In genomic region chr11:122703541-122704272, GRCh38 we compare ENCODE assay signal across 12 cellular contexts. TPM values are rescaled to one million over a fixed set of nuclear protein-coding genes. Genes with fewer than 3 reads are reported as not detected.
A peak's percentile ranks its signal among the peaks of the same experiment; 100 is the strongest.
DNase-seq lines count a peak whose midpoint lies in the region; ATAC-seq, FAIRE-seq and TF ChIP-seq lines count a peak whose summit lies in the region.
"Had no signal": no experiment of that assay in that cellular context is flagged by ENCODE, and none has a peak within 500 bp of the region (broad histone marks: within the 10 kb centered on the region; RNA-seq: fewer than 3 reads in every experiment).

No MANE protein-coding gene starts in this region.

- ATAC-seq in CD4-positive, alpha-beta T cell (ENCODE audit: poor library complexity), result no peak
- ATAC-seq in activated CD8-positive, alpha-beta memory T cell treated with anti-CD3 and anti-CD28 coated beads, Interleukin-2, amount 10 ng/mL, durations not matched to agents 7 days and 5 days, result peak; percentile 69
- no peak for ATAC-seq in naive thymus-derived CD4-positive, alpha-beta T cell
- ATAC-seq: GM12878 had no signal

- H3K9me3 Mint-ChIP-seq in CD4-positive, alpha-beta T cell, result no peaks in the 10 kb centered on the region
- no peaks in the 10 kb centered on the region for H3K9me3 Mint-ChIP-seq in activated CD8-positive, alpha-beta memory T cell treated with anti-CD3 and anti-CD28 coated beads, Interleukin-2, amount 10 ng/mL, durations not matched to agents 7 days and 5 days (ENCODE audit: low read depth)
- H3K9me3 Mint-ChIP-seq in naive thymus-derived CD4-positive, alpha-beta T cell, result no peaks in the 10 kb centered on the region
- no peaks in the 10 kb centered on the region for H3K9me3 Mint-ChIP-seq in chondrocyte (ENCODE audit: low read depth)

- TF ChIP-seq POLR2A in GM12891 (IDR thresholded peaks at IDR 0.05; ENCODE audit: low read depth, low read length), result no peak
- TF ChIP-seq POLR2A in testis (IDR thresholded peaks at IDR 0.05), result no peak

- H3K4me1 ChIP-seq in naive thymus-derived CD4-positive, alpha-beta T cell (ENCODE audit: control insufficient read depth in 2 of 2, insufficient read depth in 2 of 2, low read length in 2 of 2), result peaks cover 9 to 11% of the 10 kb centered on the region in 2 donors
- H3K4me1 ChIP-seq in testis, result no peaks in the 10 kb centered on the region
- H3K4me1 ChIP-seq: adrenal gland had no signal

- H3K4me3 Mint-ChIP-seq in CD4-positive, alpha-beta T cell, result peak overlapping the region; percentile 65
- no peak overlapping the region for H3K4me3 Mint-ChIP-seq in activated CD8-positive, alpha-beta memory T cell treated with anti-CD3 and anti-CD28 coated beads, Interleukin-2, amount 10 ng/mL, durations not matched to agents 7 days and 5 days
- peak overlapping the region in 1 of 10 donors; percentile 30 for H3K4me3 Mint-ChIP-seq in naive thymus-derived CD4-positive, alpha-beta T cell
- no peak overlapping the region for H3K4me3 Mint-ChIP-seq in chondrocyte (ENCODE audit: unreplicated experiment)

- no peak overlapping the region for H3K27ac ChIP-seq in CD4-positive, alpha-beta T cell (ENCODE audit: low read depth, low read length)
- no peak overlapping the region for H3K27ac ChIP-seq in naive thymus-derived CD4-positive, alpha-beta T cell (ENCODE audit: low read depth, low read length)
- no peak overlapping the region for H3K27ac ChIP-seq in testis
- H3K27ac ChIP-seq: adrenal gland, C4-2B had no signal

- POLR2A ChIA-PET in CD4-positive, alpha-beta T cell (lab: Charles Lee), result no interaction called here
- POLR2A ChIA-PET in naive thymus-derived CD4-positive, alpha-beta T cell (lab: Charles Lee), result no interaction called here

- no peaks in the 10 kb centered on the region for H3K27me3 Mint-ChIP-seq in CD4-positive, alpha-beta T cell
- no peaks in the 10 kb centered on the region for H3K27me3 Mint-ChIP-seq in activated CD8-positive, alpha-beta memory T cell treated with anti-CD3 and anti-CD28 coated beads, Interleukin-2, amount 10 ng/mL, durations not matched to agents 7 days and 5 days
- H3K27me3 Mint-ChIP-seq in naive thymus-derived CD4-positive, alpha-beta T cell, result peaks cover 0 to 10% (median 0%) of the 10 kb centered on the region in 5 donors
- H3K27me3 Mint-ChIP-seq in chondrocyte (ENCODE audit: low read depth), result no peaks in the 10 kb centered on the region

- 88 to 95% methylated on average over 8 of the region's 8 CpGs for WGBS in testis, 2 donors

- peak; percentile 67 for FAIRE-seq in GM12891 (lab: Jason Lieb, UNC)
- FAIRE-seq: GM12878, islet of Langerhans had no signal

- no peaks in the 10 kb centered on the region for H3K36me3 ChIP-seq in naive thymus-derived CD4-positive, alpha-beta T cell (ENCODE audit: control insufficient read depth in 2 of 3, insufficient read depth in 3 of 3, low read length in 3 of 3)
- H3K36me3 ChIP-seq in testis (ENCODE audit: low read depth, missing control alignments), result no peaks in the 10 kb centered on the region
- H3K36me3 ChIP-seq: adrenal gland had no signal

- no peak overlapping the region for H3K4me3 ChIP-seq in naive thymus-derived CD4-positive, alpha-beta T cell (ENCODE audit: low read length)
- H3K4me3 ChIP-seq in testis, result no peak overlapping the region
- H3K4me3 ChIP-seq: adrenal gland, GM12878 had no signal

- no peaks in the 10 kb centered on the region for H3K27me3 ChIP-seq in CD4-positive, alpha-beta T cell (ENCODE audit: control insufficient read depth, insufficient read depth, low read length)
- no peaks in the 10 kb centered on the region for H3K27me3 ChIP-seq in naive thymus-derived CD4-positive, alpha-beta T cell (ENCODE audit: control insufficient read depth in 2 of 2, insufficient read depth in 2 of 2, low read length in 2 of 2)
- H3K27me3 ChIP-seq in testis, result no peaks in the 10 kb centered on the region
- H3K27me3 ChIP-seq: adrenal gland had no signal

- H3K27ac Mint-ChIP-seq in CD4-positive, alpha-beta T cell, result no peak overlapping the region
- peak overlapping the region; percentile 73 for H3K27ac Mint-ChIP-seq in activated CD8-positive, alpha-beta memory T cell treated with anti-CD3 and anti-CD28 coated beads, Interleukin-2, amount 10 ng/mL, durations not matched to agents 7 days and 5 days
- peak overlapping the region in 5 of 9 donors; percentile 12 to 65 (median 28) for H3K27ac Mint-ChIP-seq in naive thymus-derived CD4-positive, alpha-beta T cell
- no peak overlapping the region for H3K27ac Mint-ChIP-seq in chondrocyte (ENCODE audit: unreplicated experiment)

- no peaks in the 10 kb centered on the region for H3K9me3 ChIP-seq in CD4-positive, alpha-beta T cell (ENCODE audit: control insufficient read depth, low read length)
- H3K9me3 ChIP-seq in naive thymus-derived CD4-positive, alpha-beta T cell (ENCODE audit: control insufficient read depth in 2 of 3, low read length in 3 of 3), result no peaks in the 10 kb centered on the region
- no peaks in the 10 kb centered on the region for H3K9me3 ChIP-seq in testis
- H3K9me3 ChIP-seq: adrenal gland had no signal

- no peak for TF ChIP-seq CTCF in CD4-positive, alpha-beta T cell (IDR thresholded peaks at IDR 0.05)
- TF ChIP-seq CTCF in testis (IDR thresholded peaks at IDR 0.05) (no peak), chondrocyte (IDR thresholded peaks at IDR 0.05) (no peak)

- DNase-seq in CD4-positive, alpha-beta T cell, result no peak
- DNase-seq in GM12891 (ENCODE audit: insufficient read length, low spot score) (no peak), testis (no peak), chondrocyte (ENCODE audit: low spot score) (no peak), NCI-H345 treated with DMSO at 0.1 percent for 48 hours (lab: John Stamatoyannopoulos, UW; ENCODE audit: unreplicated experiment) (no peak)
- DNase-seq in activated CD8-positive, alpha-beta memory T cell treated with anti-CD3 and anti-CD28 coated beads, Interleukin-2, amount 10 ng/mL, durations not matched to agents 7 days and 5 days, result no peak
- no peak for DNase-seq in naive thymus-derived CD4-positive, alpha-beta T cell
- DNase-seq: adrenal gland, NCI-H510A had no signal

- H3K4me1 Mint-ChIP-seq in CD4-positive, alpha-beta T cell (ENCODE audit: low read depth), result peaks cover 62% of the 10 kb centered on the region
- peaks cover 35% of the 10 kb centered on the region for H3K4me1 Mint-ChIP-seq in activated CD8-positive, alpha-beta memory T cell treated with anti-CD3 and anti-CD28 coated beads, Interleukin-2, amount 10 ng/mL, durations not matched to agents 7 days and 5 days
- H3K4me1 Mint-ChIP-seq in naive thymus-derived CD4-positive, alpha-beta T cell, result peaks cover 26 to 75% (median 70%) of the 10 kb centered on the region in 7 donors
- peaks cover 16% of the 10 kb centered on the region for H3K4me1 Mint-ChIP-seq in chondrocyte (ENCODE audit: low read depth)

- CTCF ChIA-PET in CD4-positive, alpha-beta T cell (lab: Charles Lee), result no interaction called here
- CTCF ChIA-PET in activated CD8-positive, alpha-beta memory T cell treated with anti-CD3 and anti-CD28 coated beads, Interleukin-2, amount 10 ng/mL, durations not matched to agents 7 days and 5 days (lab: Charles Lee), result no interaction called here
- CTCF ChIA-PET in naive thymus-derived CD4-positive, alpha-beta T cell (lab: Charles Lee), result interaction anchor here (0.6 to 1.0 kb wide), 2 partner anchors 51 to 1665 kb away, joined by 3 to 4 read pairs; no protein-coding TSS in a partner anchor

- H3K36me3 Mint-ChIP-seq in CD4-positive, alpha-beta T cell (ENCODE audit: low read depth), result peaks cover 27% of the 10 kb centered on the region
- peaks cover 37% of the 10 kb centered on the region for H3K36me3 Mint-ChIP-seq in activated CD8-positive, alpha-beta memory T cell treated with anti-CD3 and anti-CD28 coated beads, Interleukin-2, amount 10 ng/mL, durations not matched to agents 7 days and 5 days
- H3K36me3 Mint-ChIP-seq in naive thymus-derived CD4-positive, alpha-beta T cell, result peaks cover 6 to 42% (median 30%) of the 10 kb centered on the region in 5 donors
- H3K36me3 Mint-ChIP-seq in chondrocyte (ENCODE audit: low read depth), result no peaks in the 10 kb centered on the region

- intact Hi-C loops in CD4-positive, alpha-beta T cell (cut with DNase I, micrococcal nuclease), result loop anchor here in 1 of 2 experiments (5.0 kb wide), 1 partner anchor 39 kb away; no protein-coding TSS in a partner anchor
- intact Hi-C loops in naive thymus-derived CD4-positive, alpha-beta T cell (cut with micrococcal nuclease), result no loop called here
- intact Hi-C loops in testis (cut with DNase I; ENCODE audit: low total_unique reads), result no loop called here

TF ChIP-seq in GM12891, 5 proteins besides CTCF, POLR2A, EP300 and RAD21:
- no peak for TF ChIP-seq POLR2AphosphoS5 (IDR thresholded peaks at IDR 0.05; ENCODE audit: low read depth, low read length)
- no peak for TF ChIP-seq PAX5 (IDR thresholded peaks at IDR 0.05; ENCODE audit: insufficient read depth, low read length, severe bottlenecking)
- TF ChIP-seq TAF1 (IDR thresholded peaks at IDR 0.05; ENCODE audit: low read depth, low read length), result no peak
- no peak for TF ChIP-seq SPI1 (IDR thresholded peaks at IDR 0.05; ENCODE audit: low read depth, low read length)
- TF ChIP-seq POU2F2 (IDR thresholded peaks at IDR 0.05; ENCODE audit: low read depth, low read length), result no peak

RNA-seq across cellular contexts. Expression of gene UBASH3B, which starts 48.2 kb away (rescaled TPM):
- 10 to 100 TPM; 24.5 to 28.6 TPM for total RNA-seq in CD4-positive, alpha-beta T cell
- 11.1 TPM for polyA plus RNA-seq in GM12891 (2012; ENCODE audit: low read depth, missing spikeins)
- total RNA-seq in activated CD8-positive, alpha-beta memory T cell treated with anti-CD3 and anti-CD28 coated beads, Interleukin-2, amount 10 ng/mL, durations not matched to agents 7 days and 5 days, result 100 to 1,000 TPM in 1 of 2 experiments, 10 to 100 TPM in 1; 67.3 to 108 TPM
- 10 to 100 TPM; 10.4 to 49.8 (median 43.2) TPM for total RNA-seq in naive thymus-derived CD4-positive, alpha-beta T cell
- 10 to 100 TPM; 10.3 to 18.7 TPM for polyA plus RNA-seq in naive thymus-derived CD4-positive, alpha-beta T cell
- total RNA-seq in testis (10 to 100 TPM; 14.6 to 20.4 TPM), chondrocyte (10.4 to 14.8 TPM (median 14.4 TPM) in 3 replicates)
- 3.9 TPM for polyA plus RNA-seq in testis (ENCODE audit: insufficient read depth, low read depth, low replicate concordance)

Comparison
In these comparisons a context has a peak if more than half of its experiments do, and no peak if none do; other contexts are left out.
1. H3K27ac Mint-ChIP-seq: peak in activated CD8-positive, alpha-beta memory T cell treated with anti-CD3 and anti-CD28 coated beads, Interleukin-2, amount 10 ng/mL, durations not matched to agents 7 days and 5 days (single experiment) and naive thymus-derived CD4-positive, alpha-beta T cell (5 of 9); none in CD4-positive, alpha-beta T cell (single experiment) and chondrocyte (single experiment).